ENCODE assay signal across 11 cellular contexts in the genomic region with DNA sequence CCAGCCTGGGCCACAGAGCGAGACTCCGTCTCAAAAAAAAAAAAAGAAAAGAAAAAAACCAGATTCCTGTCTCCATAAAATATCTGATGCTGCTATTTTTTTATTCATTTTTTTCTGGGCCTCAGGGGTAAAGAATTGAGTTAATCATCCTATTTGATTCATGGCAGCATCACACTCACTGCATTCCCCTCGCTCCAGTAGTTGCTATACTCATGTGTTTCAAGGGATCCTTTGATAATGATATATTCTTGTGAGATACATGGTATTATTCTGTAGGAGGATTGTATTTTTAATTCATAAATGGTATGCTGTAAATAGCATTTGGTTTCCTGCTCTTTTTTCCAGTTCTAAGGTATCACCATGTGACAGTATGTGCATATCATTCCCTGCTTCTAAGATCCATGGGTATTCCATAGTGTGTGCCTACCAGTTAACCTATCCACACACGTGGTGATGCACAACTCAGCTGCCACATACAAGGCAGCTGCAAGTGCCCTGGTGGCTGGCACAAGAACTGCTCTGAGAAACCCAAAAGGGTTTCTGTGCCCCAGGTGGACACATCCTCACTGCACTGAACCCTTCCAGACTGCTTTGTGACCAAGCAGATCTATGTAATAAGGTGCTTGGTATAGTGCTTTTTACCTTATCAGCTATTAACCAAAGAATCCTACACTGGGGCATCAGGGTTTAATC.
A peak's percentile ranks its signal among the peaks of the same experiment; 100 is the strongest.
DNase-seq lines count a peak whose midpoint lies in the region; ATAC-seq and TF ChIP-seq lines count a peak whose summit lies in the region.
"Had no signal": no experiment of that assay in that cellular context is flagged by ENCODE, and none has a peak within 500 bp of the region (broad histone marks: within the 10 kb centered on the region; RNA-seq: fewer than 3 reads in every experiment).

No MANE protein-coding gene starts in this region.

- H3K36me3 Mint-ChIP-seq in T-helper 2 cell treated with Interferon-gamma antibody and Interleukin-4, amounts not matched to agents 5 μg/mL and 100 μg/mL, for 36 hours (ENCODE audit: low read depth), result peaks cover 2% of the 10 kb centered on the region

- H3K4me3 ChIP-seq in GM12875 (ENCODE audit: low read depth, low read length) (no peak overlapping the region), WI38 (ENCODE audit: low read depth, low read length) (no peak overlapping the region), ascending aorta (no peak overlapping the region)
- H3K4me3 ChIP-seq: prostate gland had no signal

- TF ChIP-seq CTCF in GM12875 (IDR thresholded peaks at IDR 0.05; ENCODE audit: borderline replicate concordance, insufficient read depth, low read depth, low read length) (peak; percentile 49; the same call in 1 of the 2 replicates), WI38 (IDR thresholded peaks at IDR 0.05; ENCODE audit: low read depth, low read length) (peak; percentile 34; the same call in 1 of the 2 replicates), ascending aorta (IDR thresholded peaks at IDR 0.05) (no peak)

- DNase-seq in ACHN, result peak; percentile 26
- no peak for DNase-seq in left lobe of liver (ENCODE audit: low spot score)
- no peak for DNase-seq in T-helper 2 cell treated with Interferon-gamma antibody and Interleukin-4, amounts not matched to agents 5 μg/mL and 100 μg/mL, for 36 hours (ENCODE audit: low spot score)
- no peak for DNase-seq in ascending aorta (ENCODE audit: low spot score in 2 of 2)
- no peak for DNase-seq in NOMO-1 treated with DMSO at 0.1 percent for 48 hours (lab: John Stamatoyannopoulos, UW; ENCODE audit: unreplicated experiment)
- DNase-seq: activated effector memory CD4-positive, alpha-beta T cell treated with Interleukin-2 at 50 U/mL for 16 hours; EL had no signal

- H3K27me3 Mint-ChIP-seq in T-helper 2 cell treated with Interferon-gamma antibody and Interleukin-4, amounts not matched to agents 5 μg/mL and 100 μg/mL, for 36 hours (ENCODE audit: low read depth), result peaks cover 2% of the 10 kb centered on the region

- H3K27ac ChIP-seq in ascending aorta, result no peak overlapping the region
- H3K27ac ChIP-seq: prostate gland had no signal

- H3K27ac Mint-ChIP-seq in T-helper 2 cell treated with Interferon-gamma antibody and Interleukin-4, amounts not matched to agents 5 μg/mL and 100 μg/mL, for 36 hours, result no peak overlapping the region

- ATAC-seq in left lobe of liver, result peak; percentile 14
- no peak for ATAC-seq in GM19324 (IDR thresholded peaks at IDR 0.05; ENCODE audit: low FRiP score, unreplicated experiment)

- H3K27me3 ChIP-seq in ascending aorta, result no peaks in the 10 kb centered on the region

- no peaks in the 10 kb centered on the region for H3K36me3 ChIP-seq in ascending aorta
- H3K36me3 ChIP-seq: prostate gland had no signal

- H3K4me3 Mint-ChIP-seq in T-helper 2 cell treated with Interferon-gamma antibody and Interleukin-4, amounts not matched to agents 5 μg/mL and 100 μg/mL, for 36 hours, result no peak overlapping the region

- H3K4me1 ChIP-seq in ascending aorta, result no peaks in the 10 kb centered on the region
- H3K4me1 ChIP-seq: prostate gland had no signal

- no peaks in the 10 kb centered on the region for H3K9me3 ChIP-seq in ascending aorta
- H3K9me3 ChIP-seq: prostate gland had no signal

- peaks cover 18% of the 10 kb centered on the region for H3K9me3 Mint-ChIP-seq in T-helper 2 cell treated with Interferon-gamma antibody and Interleukin-4, amounts not matched to agents 5 μg/mL and 100 μg/mL, for 36 hours

- in situ Hi-C loops in ACHN (cut with HindIII; ENCODE audit: low pct_ligation_motif_present, low pct_unique_long_range_greater_than_20kb, low sequenced_read_pairs), result no loop called here

- intact Hi-C loops in ascending aorta (cut with DNase I), result no loop called here

- H3K4me1 Mint-ChIP-seq in T-helper 2 cell treated with Interferon-gamma antibody and Interleukin-4, amounts not matched to agents 5 μg/mL and 100 μg/mL, for 36 hours (ENCODE audit: low read depth), result peaks cover 24% of the 10 kb centered on the region

Comparison
In these comparisons a context has a peak if more than half of its experiments do, and no peak if none do; other contexts are left out.
1. CTCF ChIP-seq: peak in GM12875 (single experiment) and WI38 (single experiment); none in ascending aorta (0 of 3).